Comparison of ENCODE assay signal across 16 cellular contexts in the genomic region with DNA sequence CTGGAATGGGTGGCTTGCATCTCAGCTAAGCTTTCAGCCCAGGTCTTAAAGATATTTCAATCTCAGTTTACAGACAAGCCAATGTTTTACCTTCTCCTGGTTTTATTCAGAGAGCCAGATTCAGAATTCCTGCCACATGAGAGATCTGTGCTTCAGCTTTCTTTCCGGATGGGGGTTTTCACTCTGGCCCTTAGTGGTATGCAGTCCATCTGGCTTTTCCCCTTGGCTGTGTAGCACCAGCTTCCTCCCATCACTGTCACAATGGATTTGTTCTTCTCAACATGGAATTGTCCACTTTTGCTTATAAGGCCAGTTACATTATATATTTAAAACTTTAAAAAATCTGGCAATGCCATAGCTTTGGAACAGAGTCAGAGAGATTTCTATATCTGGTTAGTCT.
DNase-seq lines count a peak whose midpoint lies in the region; ATAC-seq, FAIRE-seq and TF ChIP-seq lines count a peak whose summit lies in the region.
"Had no signal": no experiment of that assay in that cellular context is flagged by ENCODE, and none has a peak within 500 bp of the region (broad histone marks: within the 10 kb centered on the region; RNA-seq: fewer than 3 reads in every experiment).

No MANE protein-coding gene starts in this region.

- H3K4me3 ChIP-seq in astrocyte (ENCODE audit: insufficient read depth, low read depth, low read length) (no peak overlapping the region), trophoblast cell (ENCODE audit: low read depth, low read length) (no peak overlapping the region), PC-3 (ENCODE audit: low read length) (no peak overlapping the region)
- H3K4me3 ChIP-seq: GM23338, K562 had no signal

- WGBS in trophoblast cell (ENCODE audit: extremely low coverage, insufficient coverage, insufficient read length) = no CpG with 5 or more reads among the region's 1 CpG

- H3K18ac ChIP-seq in trophoblast cell (ENCODE audit: low read length) = no peak overlapping the region

- no peaks in the 10 kb centered on the region for H4K20me1 ChIP-seq in astrocyte (ENCODE audit: insufficient read depth, low read length)
- no peaks in the 10 kb centered on the region for H4K20me1 ChIP-seq in PC-3 (ENCODE audit: low read length)

- no peaks in the 10 kb centered on the region for H3K27me3 ChIP-seq in astrocyte (ENCODE audit: insufficient read depth, low read length)
- H3K27me3 ChIP-seq in trophoblast cell (ENCODE audit: insufficient read depth, low read length) = no peaks in the 10 kb centered on the region
- H3K27me3 ChIP-seq in PC-3 (ENCODE audit: low read length) = no peaks in the 10 kb centered on the region

- FAIRE-seq in astrocyte (lab: Jason Lieb, UNC) = no peak
- FAIRE-seq: K562 had no signal

- no peak overlapping the region for H3K4me2 ChIP-seq in astrocyte (ENCODE audit: low read length)
- H3K4me2 ChIP-seq in trophoblast cell (ENCODE audit: low read length) = peak overlapping the region; percentile 23
- H3K4me2 ChIP-seq in PC-3 (ENCODE audit: low read length) = no peak overlapping the region
- H3K4me2 ChIP-seq: GM23338 had no signal

- no peaks in the 10 kb centered on the region for H3F3A ChIP-seq in PC-3 (ENCODE audit: low read length, unreplicated experiment)

- H3K27ac Mint-ChIP-seq in astrocyte (ENCODE audit: unreplicated experiment) (peak overlapping the region; percentile 79), immature natural killer cell (peak overlapping the region; percentile 27 to 99 (median 98))
- H3K27ac Mint-ChIP-seq: CD8-positive, alpha-beta T cell; GM23338 had no signal

- H3K23ac ChIP-seq in trophoblast cell (ENCODE audit: low read length) = no peak overlapping the region

- no peak overlapping the region for H2BK12ac ChIP-seq in trophoblast cell (ENCODE audit: low read length)

- ATAC-seq in PC-3 = no peak
- ATAC-seq: CD8-positive, alpha-beta T cell; GM23338; K562; Right ventricle myocardium inferior had no signal

- H2AK5ac ChIP-seq in trophoblast cell (ENCODE audit: low read length) = no peak overlapping the region

- H2BK5ac ChIP-seq in trophoblast cell (ENCODE audit: low read depth, low read length, poor library complexity) = peak overlapping the region; percentile 9

- H2AFZ ChIP-seq in astrocyte (ENCODE audit: low read depth, low read length) (no peak overlapping the region), trophoblast cell (ENCODE audit: insufficient read depth, low read length, poor library complexity) (no peak overlapping the region), PC-3 (ENCODE audit: low read length) (no peak overlapping the region)
- H2AFZ ChIP-seq: GM23338 had no signal

- no peaks in the 10 kb centered on the region for H3K9me2 ChIP-seq in PC-3 (replicated peaks; ENCODE audit: low read length)

- H3K4me3 Mint-ChIP-seq in astrocyte (ENCODE audit: unreplicated experiment) (no peak overlapping the region), immature natural killer cell (no peak overlapping the region)
- H3K4me3 Mint-ChIP-seq: CD8-positive, alpha-beta T cell; GM23338 had no signal

- peaks cover 16% of the 10 kb centered on the region for H3K79me1 ChIP-seq in trophoblast cell (ENCODE audit: low read length)

- no peak overlapping the region for H3K4ac ChIP-seq in trophoblast cell (ENCODE audit: low read depth, low read length)

- no peak overlapping the region for H4K91ac ChIP-seq in trophoblast cell (ENCODE audit: low read depth, low read length)

- H3K79me2 ChIP-seq in astrocyte (ENCODE audit: insufficient read depth, low read length) = no peaks in the 10 kb centered on the region
- no peaks in the 10 kb centered on the region for H3K79me2 ChIP-seq in trophoblast cell (ENCODE audit: control insufficient read depth, insufficient read depth, low read length, poor library complexity)
- no peaks in the 10 kb centered on the region for H3K79me2 ChIP-seq in PC-3 (ENCODE audit: low read length)

- intact Hi-C loops in PC-3 (cut with micrococcal nuclease) = loop anchor here (10.0 kb wide), 1 partner anchor 249 kb away; no protein-coding TSS in a partner anchor

- BruUV-seq in PC-3 (replicated peaks; lab: Mats Ljungman, UMichigan) = no TSS peak

- H3K36me3 ChIP-seq in astrocyte (ENCODE audit: insufficient read depth, low read length) (no peaks in the 10 kb centered on the region), trophoblast cell (ENCODE audit: control insufficient read depth in 1 of 2, insufficient read depth in 2 of 2, low read length in 2 of 2) (no peaks in the 10 kb centered on the region), PC-3 (ENCODE audit: low read depth, low read length) (no peaks in the 10 kb centered on the region)

- no peak overlapping the region for H4K12ac ChIP-seq in trophoblast cell (ENCODE audit: low read depth, low read length)

- TF ChIP-seq CTCF in astrocyte (IDR thresholded peaks at IDR 0.05; ENCODE audit: insufficient read depth, low read depth, low read length) (no peak), PC-3 (conservative IDR thresholded peaks at IDR 0.05; ENCODE audit: low read depth, low read length) (no peak)

- no peak overlapping the region for H3K14ac ChIP-seq in trophoblast cell (ENCODE audit: low read length)

- no peaks in the 10 kb centered on the region for H3K9me3 Mint-ChIP-seq in astrocyte (ENCODE audit: unreplicated experiment)
- H3K9me3 Mint-ChIP-seq in immature natural killer cell = no peaks in the 10 kb centered on the region
- H3K9me3 Mint-ChIP-seq: CD8-positive, alpha-beta T cell; GM23338 had no signal

- H2BK120ac ChIP-seq in trophoblast cell (ENCODE audit: insufficient read depth, low read length, poor library complexity) = peak overlapping the region; percentile 73

- POLR2A ChIA-PET in PC-3 (lab: Charles Lee; ENCODE audit: unreplicated experiment) = interaction anchor here (0.6 to 0.7 kb wide), 2 partner anchors 50 to 53 kb away, joined by 3 to 6 read pairs; no protein-coding TSS in a partner anchor

- DNase-seq in GM03348 (ENCODE audit: low spot score) = peak; percentile 42
- peak; percentile 23 for DNase-seq in astrocyte (ENCODE audit: low read depth)
- no peak for DNase-seq in immature natural killer cell
- peak; percentile 15 to 65 for DNase-seq in trophoblast cell
- no peak for DNase-seq in stimulated activated CD4-positive, alpha-beta T cell treated with anti-CD3 and anti-CD28 coated beads, Interleukin-1b, Interleukin-23, amount 100 ng/mL, for 48 hours
- DNase-seq in COR-L47 (lab: John Stamatoyannopoulos, UW) = no peak
- no peak for DNase-seq in PC-3
- DNase-seq: CD8-positive, alpha-beta T cell; DND-41; GF-D8; NCI-H146; NCI-H69 had no signal

- H3K4me1 Mint-ChIP-seq in astrocyte (ENCODE audit: low read depth, unreplicated experiment) (peaks cover 10% of the 10 kb centered on the region), immature natural killer cell (peaks cover 44 to 63% of the 10 kb centered on the region in 2 donors)
- H3K4me1 Mint-ChIP-seq: GM23338 had no signal

- H3K4me1 ChIP-seq in astrocyte (ENCODE audit: insufficient read depth, low read length) (no peaks in the 10 kb centered on the region), trophoblast cell (ENCODE audit: control insufficient read depth in 1 of 2, insufficient read depth in 2 of 2, low read length in 2 of 2) (peaks cover 0 to 4% of the 10 kb centered on the region in 2 experiments), PC-3 (ENCODE audit: insufficient read depth, low read length) (no peaks in the 10 kb centered on the region)

- H3K27ac ChIP-seq in astrocyte (ENCODE audit: low read depth, low read length) (no peak overlapping the region), trophoblast cell (ENCODE audit: low read depth, low read length) (peak overlapping the region; percentile 92), PC-3 (ENCODE audit: low read length) (no peak overlapping the region)
- H3K27ac ChIP-seq: HL-60 had no signal

- H3K9me3 ChIP-seq in astrocyte (ENCODE audit: insufficient read depth, low read depth, low read length) (no peaks in the 10 kb centered on the region), trophoblast cell (ENCODE audit: insufficient read depth, low read depth, low read length) (no peaks in the 10 kb centered on the region), PC-3 (ENCODE audit: low read length) (no peaks in the 10 kb centered on the region)

- H4K8ac ChIP-seq in trophoblast cell (ENCODE audit: low read depth, low read length) = no peak overlapping the region

- H3K27me3 Mint-ChIP-seq in astrocyte (ENCODE audit: low read depth, unreplicated experiment) (no peaks in the 10 kb centered on the region), immature natural killer cell (ENCODE audit: low read depth in 3 of 3) (peaks cover 0 to 8% (median 0%) of the 10 kb centered on the region in 3 donors)

- H3K36me3 Mint-ChIP-seq in astrocyte (ENCODE audit: low read depth, unreplicated experiment) (no peaks in the 10 kb centered on the region), immature natural killer cell (no peaks in the 10 kb centered on the region)
- H3K36me3 Mint-ChIP-seq: CD8-positive, alpha-beta T cell had no signal

- CTCF ChIA-PET in PC-3 (lab: Charles Lee) = no interaction called here

- H3K9ac ChIP-seq in astrocyte (ENCODE audit: low read length) (no peak overlapping the region), trophoblast cell (ENCODE audit: low read length) (no peak overlapping the region), PC-3 (ENCODE audit: low read length) (no peak overlapping the region)

Comparison
In these comparisons a context has a peak if more than half of its experiments do, and no peak if none do; other contexts are left out.
1. DNase-seq: peak in GM03348 (single experiment), astrocyte (single experiment) and trophoblast cell (2 of 2); none in immature natural killer cell (0 of 3), stimulated activated CD4-positive, alpha-beta T cell treated with anti-CD3 and anti-CD28 coated beads, Interleukin-1b, Interleukin-23, amount 100 ng/mL, for 48 hours (single experiment), COR-L47 (single experiment) and PC-3 (single experiment).